Comparison of ENCODE assay signal across 8 cellular contexts in genomic region chr14:74302160-74302628, GRCh38. TPM values are rescaled to one million over a fixed set of nuclear protein-coding genes. Genes with fewer than 3 reads are reported as not detected.
DNase-seq lines count a peak whose midpoint lies in the region; ATAC-seq lines count a peak whose summit lies in the region.

No MANE protein-coding gene starts in this region.

- no CpG with 5 or more reads among the region's 6 CpGs for WGBS in trophoblast cell (ENCODE audit: extremely low coverage, insufficient coverage, insufficient read length)

- peak overlapping the region; percentile 100 for H3K4me3 Mint-ChIP-seq in activated naive CD8-positive, alpha-beta T cell

- peak overlapping the region; percentile 78 for H3K4me2 ChIP-seq in trophoblast cell (ENCODE audit: low read length)

- H3K36me3 ChIP-seq in trophoblast cell (ENCODE audit: control insufficient read depth in 1 of 2, insufficient read depth in 2 of 2, low read length in 2 of 2): peaks cover 14 to 17% of the 10 kb centered on the region in 2 experiments

- peak overlapping the region; percentile 94 for H4K12ac ChIP-seq in trophoblast cell (ENCODE audit: low read depth, low read length)

- peak overlapping the region; percentile 98 for H3K27ac Mint-ChIP-seq in activated naive CD8-positive, alpha-beta T cell

- intact Hi-C loops in Right ventricle myocardium inferior (cut with DNase I): no loop called here
- intact Hi-C loops in cardiac septum (cut with DNase I): no loop called here
- intact Hi-C loops in Right ventricle myocardium superior (cut with DNase I): no loop called here

- no peak overlapping the region for H2BK120ac ChIP-seq in trophoblast cell (ENCODE audit: insufficient read depth, low read length, poor library complexity)

- H2AK5ac ChIP-seq in trophoblast cell (ENCODE audit: low read length): no peak overlapping the region

- no peaks in the 10 kb centered on the region for H3K27me3 Mint-ChIP-seq in activated naive CD8-positive, alpha-beta T cell

- DNase-seq in Right ventricle myocardium inferior (ENCODE audit: missing footprints): no peak
- no peak for DNase-seq in cardiac septum (ENCODE audit: low spot score)
- peak; percentile 8 for DNase-seq in NCI-H345 treated with DMSO at 0.1 percent for 48 hours (lab: John Stamatoyannopoulos, UW; ENCODE audit: unreplicated experiment)
- DNase-seq in Right ventricle myocardium superior: no peak
- peak in 1 of 2 donors; percentile 20 for DNase-seq in trophoblast cell

- peaks cover 8% of the 10 kb centered on the region for H3K36me3 Mint-ChIP-seq in activated naive CD8-positive, alpha-beta T cell

- H3K79me1 ChIP-seq in trophoblast cell (ENCODE audit: low read length): peaks cover 4% of the 10 kb centered on the region

- H3K4me1 Mint-ChIP-seq in activated naive CD8-positive, alpha-beta T cell (ENCODE audit: low read depth): peaks cover 32% of the 10 kb centered on the region

- no peak overlapping the region for H2BK12ac ChIP-seq in trophoblast cell (ENCODE audit: low read length)

- peak overlapping the region; percentile 76 for H3K27ac ChIP-seq in trophoblast cell (ENCODE audit: low read depth, low read length)

- H4K91ac ChIP-seq in trophoblast cell (ENCODE audit: low read depth, low read length): peak overlapping the region; percentile 90

- no peak overlapping the region for H2BK5ac ChIP-seq in trophoblast cell (ENCODE audit: low read depth, low read length, poor library complexity)

- no peaks in the 10 kb centered on the region for H3K9me3 Mint-ChIP-seq in activated naive CD8-positive, alpha-beta T cell (ENCODE audit: low read depth)

- peak overlapping the region; percentile 96 for H2AFZ ChIP-seq in trophoblast cell (ENCODE audit: insufficient read depth, low read length, poor library complexity)

- H3K4ac ChIP-seq in trophoblast cell (ENCODE audit: low read depth, low read length): peak overlapping the region; percentile 90

- peak overlapping the region; percentile 96 for H3K9ac ChIP-seq in trophoblast cell (ENCODE audit: low read length)

- H3K23ac ChIP-seq in trophoblast cell (ENCODE audit: low read length): no peak overlapping the region

- peak overlapping the region; percentile 96 for H4K8ac ChIP-seq in trophoblast cell (ENCODE audit: low read depth, low read length)

- ATAC-seq in Right ventricle myocardium inferior (peak; percentile 65), HG02759 (IDR thresholded peaks at IDR 0.05; ENCODE audit: unreplicated experiment) (peak; percentile 21), Right ventricle myocardium superior (ENCODE audit: poor library complexity) (peak; percentile 75), GM21737 (IDR thresholded peaks at IDR 0.05; ENCODE audit: unreplicated experiment) (no peak)

- H3K4me3 ChIP-seq in trophoblast cell (ENCODE audit: low read depth, low read length): peak overlapping the region; percentile 97

- peak overlapping the region; percentile 96 for H3K18ac ChIP-seq in trophoblast cell (ENCODE audit: low read length)

- peak overlapping the region; percentile 98 for H3K14ac ChIP-seq in trophoblast cell (ENCODE audit: low read length)

- H3K27me3 ChIP-seq in trophoblast cell (ENCODE audit: insufficient read depth, low read length): no peaks in the 10 kb centered on the region

- H3K9me3 ChIP-seq in trophoblast cell (ENCODE audit: insufficient read depth, low read depth, low read length): no peaks in the 10 kb centered on the region

- H3K79me2 ChIP-seq in trophoblast cell (ENCODE audit: control insufficient read depth, insufficient read depth, low read length, poor library complexity): peaks cover 8% of the 10 kb centered on the region

- H3K4me1 ChIP-seq in trophoblast cell (ENCODE audit: control insufficient read depth in 1 of 2, insufficient read depth in 2 of 2, low read length in 2 of 2): peaks cover 0 to 7% of the 10 kb centered on the region in 2 experiments

RNA-seq across cellular contexts. Expression of gene ABCD4, which starts 0.5 kb away (rescaled TPM):
- total RNA-seq in Right ventricle myocardium inferior: 20.8 TPM
- total RNA-seq in cardiac septum: 26.9 TPM
- total RNA-seq in Right ventricle myocardium superior: 22.1 TPM
- polyA plus RNA-seq in trophoblast cell (2013): 20.8 and 21.0 TPM in 2 replicates

RNA-seq across cellular contexts. Expression of gene VRTN, which starts 46.1 kb away (rescaled TPM):
- total RNA-seq in Right ventricle myocardium inferior: not detected
- total RNA-seq in cardiac septum: not detected
- not detected for total RNA-seq in Right ventricle myocardium superior
- 0.01 TPM in 1 of 2 replicates, not detected in the other for polyA plus RNA-seq in trophoblast cell (2013)
